In the genomic region with DNA sequence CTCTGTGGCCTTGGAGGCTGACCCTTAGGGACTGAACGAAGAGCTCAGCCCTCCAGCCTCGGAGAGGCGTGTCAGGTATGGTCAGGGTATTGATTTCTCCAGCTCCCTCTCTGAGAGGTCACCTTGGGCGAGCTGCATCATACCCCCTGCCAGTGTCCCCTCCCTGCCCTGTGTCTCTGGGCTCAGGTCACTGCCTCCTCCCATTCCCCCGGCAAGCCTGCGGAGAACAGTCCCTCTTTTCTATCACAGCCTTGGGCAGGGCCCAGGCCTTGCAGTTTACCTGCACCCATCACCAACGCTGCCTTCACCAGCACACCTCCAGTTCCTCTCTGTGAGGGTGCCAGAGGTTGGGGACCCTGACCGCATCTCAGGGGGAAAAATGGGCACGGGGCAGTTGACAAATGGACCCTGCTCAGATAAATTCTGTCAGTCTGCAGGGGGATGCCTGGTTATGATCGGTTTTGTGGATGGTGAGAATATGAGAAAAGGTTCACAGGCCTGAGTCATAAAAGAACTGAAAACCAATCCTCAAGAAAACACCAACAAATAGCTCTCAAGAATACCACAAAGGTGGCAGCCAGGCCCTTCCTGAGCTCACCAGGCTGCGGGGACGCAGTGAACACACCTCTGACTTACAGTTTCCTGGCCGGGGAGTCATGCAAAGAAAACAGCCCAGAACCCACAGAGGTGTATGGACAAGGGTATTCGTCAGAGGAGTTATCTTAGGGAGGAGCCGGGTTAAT, we compare ENCODE assay signal across 10 cellular contexts. TPM values are rescaled to one million over a fixed set of nuclear protein-coding genes. Genes with fewer than 3 reads are reported as not detected.
A peak's percentile ranks its signal among the peaks of the same experiment; 100 is the strongest.
DNase-seq lines count a peak whose midpoint lies in the region; ATAC-seq and TF ChIP-seq lines count a peak whose summit lies in the region.
"Had no signal": no experiment of that assay in that cellular context is flagged by ENCODE, and none has a peak within 500 bp of the region (broad histone marks: within the 10 kb centered on the region; RNA-seq: fewer than 3 reads in every experiment).

No MANE protein-coding gene starts in this region.

- POLR2A ChIA-PET in CD8-positive, alpha-beta T cell (lab: Charles Lee): interaction anchor here (1.0 kb wide), 1 partner anchor 90 kb away, joined by 3 read pairs; no protein-coding TSS in a partner anchor

- H3K36me3 Mint-ChIP-seq in CD8-positive, alpha-beta T cell: no peaks in the 10 kb centered on the region
- H3K36me3 Mint-ChIP-seq in mesothelial cell of epicardium: no peaks in the 10 kb centered on the region

- CTCF ChIA-PET in CD8-positive, alpha-beta T cell (lab: Charles Lee): interaction anchor here (0.7 to 2.7 kb wide), 2 partner anchors 26 to 148 kb away, joined by 3 to 8 read pairs; no protein-coding TSS in a partner anchor

- no peak overlapping the region for H3K4me3 ChIP-seq in CD8-positive, alpha-beta T cell (ENCODE audit: low read depth, low read length)

- peaks cover 8% of the 10 kb centered on the region for H3K4me1 Mint-ChIP-seq in CD8-positive, alpha-beta T cell (ENCODE audit: low read depth)
- peaks cover 2% of the 10 kb centered on the region for H3K4me1 Mint-ChIP-seq in mesothelial cell of epicardium

- peak in 6 of 7 experiments; percentile 31 to 79 (median 49) for DNase-seq in CD8-positive, alpha-beta T cell
- DNase-seq in activated CD8-positive, alpha-beta memory T cell treated with anti-CD3 and anti-CD28 coated beads, Interleukin-2, amount 50 U/mL, for 4 hours: peak; percentile 57
- DNase-seq in mucosa of gallbladder (ENCODE audit: low spot score): peak; percentile 47
- no peak for DNase-seq in ureter (ENCODE audit: low spot score)
- DNase-seq in dermis blood vessel endothelial cell: no peak
- DNase-seq in mesothelial cell of epicardium (ENCODE audit: low spot score in 2 of 2, unreplicated experiment in 2 of 2): no peak
- DNase-seq: DMS153 had no signal

- peak overlapping the region; percentile 69 for H3K27ac Mint-ChIP-seq in CD8-positive, alpha-beta T cell
- no peak overlapping the region for H3K27ac Mint-ChIP-seq in mesothelial cell of epicardium

- H3K9me3 Mint-ChIP-seq in CD8-positive, alpha-beta T cell: no peaks in the 10 kb centered on the region
- no peaks in the 10 kb centered on the region for H3K9me3 Mint-ChIP-seq in mesothelial cell of epicardium

- H3K36me3 ChIP-seq in CD8-positive, alpha-beta T cell (ENCODE audit: insufficient read depth, low read length): no peaks in the 10 kb centered on the region
- H3K36me3 ChIP-seq: neutrophil had no signal

- H3K27me3 Mint-ChIP-seq in CD8-positive, alpha-beta T cell (ENCODE audit: low read depth): no peaks in the 10 kb centered on the region
- peaks cover 24% of the 10 kb centered on the region for H3K27me3 Mint-ChIP-seq in mesothelial cell of epicardium (ENCODE audit: low read depth)

- no peak overlapping the region for H3K4me3 Mint-ChIP-seq in CD8-positive, alpha-beta T cell
- no peak overlapping the region for H3K4me3 Mint-ChIP-seq in mesothelial cell of epicardium

- H3K27me3 ChIP-seq in CD8-positive, alpha-beta T cell (ENCODE audit: insufficient read depth, low read length): no peaks in the 10 kb centered on the region
- H3K27me3 ChIP-seq: neutrophil had no signal

- peak; percentile 88 for ATAC-seq in CD8-positive, alpha-beta T cell
- ATAC-seq in GM21825 (IDR thresholded peaks at IDR 0.05; ENCODE audit: unreplicated experiment): peak; percentile 57
- ATAC-seq in GM21528 (IDR thresholded peaks at IDR 0.05; ENCODE audit: low FRiP score, unreplicated experiment): no peak

- no peak overlapping the region for H3K27ac ChIP-seq in CD8-positive, alpha-beta T cell (ENCODE audit: low read depth, low read length)
- H3K27ac ChIP-seq: neutrophil had no signal

- no peak for TF ChIP-seq CTCF in CD8-positive, alpha-beta T cell (IDR thresholded peaks at IDR 0.05)
- no peak for TF ChIP-seq CTCF in mesothelial cell of epicardium (IDR thresholded peaks at IDR 0.05; ENCODE audit: unreplicated experiment)

- intact Hi-C loops in CD8-positive, alpha-beta T cell (cut with DNase I, micrococcal nuclease): no loop called here

- peaks cover 6% of the 10 kb centered on the region for H3K4me1 ChIP-seq in CD8-positive, alpha-beta T cell (ENCODE audit: insufficient read depth, low read length)

- no peaks in the 10 kb centered on the region for H3K9me3 ChIP-seq in CD8-positive, alpha-beta T cell (ENCODE audit: low read length)
- H3K9me3 ChIP-seq: neutrophil had no signal

RNA-seq across cellular contexts. Expression of a gene that starts 24.7 kb away (rescaled TPM):
- total RNA-seq in CD8-positive, alpha-beta T cell: 10 to 100 TPM; 11.6 to 13.7 TPM
- total RNA-seq in mucosa of gallbladder (106 TPM), ureter (173 TPM), dermis blood vessel endothelial cell (23.3 and 31.7 TPM in 2 replicates), mesothelial cell of epicardium (43.7 to 46.0 TPM (median 45.0 TPM) in 3 replicates)

Comparison
In these comparisons a context has a peak if more than half of its experiments do, and no peak if none do; other contexts are left out.
1. DNase-seq: peak in CD8-positive, alpha-beta T cell (6 of 7), activated CD8-positive, alpha-beta memory T cell treated with anti-CD3 and anti-CD28 coated beads, Interleukin-2, amount 50 U/mL, for 4 hours (single experiment) and mucosa of gallbladder (single experiment); none in ureter (single experiment), dermis blood vessel endothelial cell (single experiment) and mesothelial cell of epicardium (0 of 2).